Comparison of ENCODE assay signal across 11 cellular contexts in the genomic region with DNA sequence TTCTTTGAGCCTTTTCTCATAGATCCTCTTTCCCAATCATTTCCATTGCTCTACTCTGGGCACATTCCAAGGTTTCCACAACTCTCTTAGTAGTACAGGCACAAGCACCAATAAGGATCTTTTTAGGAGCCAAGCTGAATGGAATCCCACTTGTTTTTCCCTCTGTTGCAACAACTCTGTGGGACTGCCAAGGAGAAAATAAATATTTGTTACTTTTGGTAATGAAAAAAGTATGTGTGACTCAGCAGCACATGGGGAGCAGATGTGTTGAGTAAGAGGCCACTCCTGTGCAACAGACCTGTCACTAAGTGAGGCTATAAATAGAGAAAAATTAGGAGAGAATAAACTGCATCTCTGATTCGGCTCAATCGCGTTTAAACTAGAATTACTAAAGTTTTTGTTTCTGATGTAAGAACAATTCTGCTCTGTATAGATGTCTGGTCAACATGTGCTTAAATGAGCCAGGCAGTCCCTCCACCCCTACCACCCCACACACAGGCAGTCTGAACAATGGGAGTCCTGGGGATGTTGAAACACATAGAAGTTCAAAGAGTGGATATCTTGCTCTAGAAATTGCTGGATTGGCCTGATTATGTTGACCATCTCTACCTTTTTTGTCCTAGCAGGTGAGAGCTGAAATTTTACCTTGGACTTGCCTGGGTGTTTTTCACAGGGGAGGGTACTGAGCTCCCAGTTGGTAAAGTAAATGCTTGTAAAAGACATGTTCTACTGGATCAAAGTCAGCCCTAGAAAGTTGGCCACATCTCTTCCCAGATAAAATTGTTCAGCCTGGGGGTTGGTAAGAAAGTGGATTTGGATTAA.
DNase-seq lines count a peak whose midpoint lies in the region; ATAC-seq and TF ChIP-seq lines count a peak whose summit lies in the region.
"Had no signal": no experiment of that assay in that cellular context is flagged by ENCODE, and none has a peak within 500 bp of the region (broad histone marks: within the 10 kb centered on the region; RNA-seq: fewer than 3 reads in every experiment).

No MANE protein-coding gene starts in this region.

- WGBS in liver: 40% methylated on average over 3 of the region's 3 CpGs

- no peaks in the 10 kb centered on the region for H3K27me3 Mint-ChIP-seq in MCF 10A (ENCODE audit: insufficient read depth, unreplicated experiment)

- H3K4me1 Mint-ChIP-seq in MCF 10A (ENCODE audit: insufficient read depth, unreplicated experiment): peaks cover 17% of the 10 kb centered on the region

- intact Hi-C loops in MCF 10A (cut with micrococcal nuclease): loop anchor here (2.0 kb wide), 1 partner anchor 19 kb away; no protein-coding TSS in a partner anchor
- intact Hi-C loops in uterus (cut with DNase I; ENCODE audit: low total_unique reads): no loop called here

- H3K36me3 Mint-ChIP-seq in MCF 10A (ENCODE audit: insufficient read depth, unreplicated experiment): no peaks in the 10 kb centered on the region

- no peaks in the 10 kb centered on the region for H3K9me3 Mint-ChIP-seq in MCF 10A (ENCODE audit: unreplicated experiment)

- H3K27ac Mint-ChIP-seq in MCF 10A (ENCODE audit: low read depth, unreplicated experiment): peak overlapping the region; percentile 95

- TSS peak; percentile 99 for BruUV-seq in MCF 10A (replicated peaks; lab: Mats Ljungman, UMichigan)

- DNase-seq in NCI-H510A treated with DMSO at 0.1 percent for 48 hours (lab: John Stamatoyannopoulos, UW) (peak; percentile 33), NCI-H510A (lab: John Stamatoyannopoulos, UW) (no peak), MCF 10A (ENCODE audit: unreplicated experiment) (peak; percentile 94), uterus (peak; percentile 66 to 85), 8988T (no peak), NCI-H1105 (lab: John Stamatoyannopoulos, UW) (no peak)
- DNase-seq: OCI-M1 had no signal

- ATAC-seq in HG03469 (IDR thresholded peaks at IDR 0.05; ENCODE audit: unreplicated experiment): no peak

- peak overlapping the region; percentile 26 for H3K4me3 Mint-ChIP-seq in MCF 10A (ENCODE audit: unreplicated experiment)

- TF ChIP-seq RAD21 in liver (IDR thresholded peaks at IDR 0.05): peak; percentile 14 to 38

- H3K4me1 ChIP-seq in liver (ENCODE audit: control insufficient read depth in 4 of 4, insufficient read depth in 4 of 4, low read length in 3 of 4) (peaks cover 0 to 4% (median under 1%) of the 10 kb centered on the region in 4 donors), uterus (peaks cover 0 to 6% of the 10 kb centered on the region in 2 donors)
- H3K4me1 ChIP-seq: parathyroid adenoma had no signal

- no peak for TF ChIP-seq CTCF in MCF 10A (IDR thresholded peaks at IDR 0.05; ENCODE audit: unreplicated experiment)
- TF ChIP-seq CTCF in liver (IDR thresholded peaks at IDR 0.05; ENCODE audit: low read depth, low read length, missing input control): no peak
- TF ChIP-seq CTCF in uterus (IDR thresholded peaks at IDR 0.05): no peak

- H3K27me3 ChIP-seq in liver (ENCODE audit: control insufficient read depth in 4 of 4, insufficient read depth in 4 of 4, low read length in 3 of 4): no peaks in the 10 kb centered on the region
- H3K27me3 ChIP-seq in uterus: no peaks in the 10 kb centered on the region
- H3K27me3 ChIP-seq: BLaER1 treated with 17β-estradiol and CSF1 and Interleukin-3, amounts not matched to agents 10 nM and 100 nM had no signal

- no peak for TF ChIP-seq POLR2A in uterus (IDR thresholded peaks at IDR 0.05)

- H3K9ac ChIP-seq in liver (ENCODE audit: low read depth in 1 of 2, low read length in 2 of 2): no peak overlapping the region
- H3K9ac ChIP-seq: BLaER1 treated with 17β-estradiol and CSF1 and Interleukin-3, amounts not matched to agents 10 nM and 100 nM; parathyroid adenoma had no signal

- H3K9me3 ChIP-seq in liver (ENCODE audit: control insufficient read depth in 4 of 4, low read length in 3 of 4) (no peaks in the 10 kb centered on the region), uterus (no peaks in the 10 kb centered on the region)
- H3K9me3 ChIP-seq: BLaER1 treated with 17β-estradiol and CSF1 and Interleukin-3, amounts not matched to agents 10 nM and 100 nM had no signal

- POLR2A ChIA-PET in MCF 10A (lab: Yijun Ruan, JAX): interaction anchor here (0.5 to 1.1 kb wide), 5 partner anchors 11 to 598 kb away, joined by 3 to 5 read pairs (median 3); no protein-coding TSS in a partner anchor

- CTCF ChIA-PET in MCF 10A (lab: Yijun Ruan, JAX): interaction anchor here (0.7 kb wide), 1 partner anchor 1801 kb away, joined by 4 read pairs; no protein-coding TSS in a partner anchor

- H3K27ac ChIP-seq in liver (ENCODE audit: low read depth in 1 of 2, low read length in 2 of 2) (peak overlapping the region; percentile 74), uterus (peak overlapping the region; percentile 83 to 85)
- H3K27ac ChIP-seq: BLaER1 treated with 17β-estradiol and CSF1 and Interleukin-3, amounts not matched to agents 10 nM and 100 nM; parathyroid adenoma had no signal

- H3K4me3 ChIP-seq in liver (ENCODE audit: low read depth in 1 of 3, low read length in 3 of 3) (no peak overlapping the region), uterus (no peak overlapping the region)
- H3K4me3 ChIP-seq: BLaER1 treated with 17β-estradiol and CSF1 and Interleukin-3, amounts not matched to agents 10 nM and 100 nM had no signal

- H3K36me3 ChIP-seq in liver (ENCODE audit: control insufficient read depth in 4 of 4, insufficient read depth in 3 of 4, low read depth in 1 of 4, low read length in 3 of 4) (no peaks in the 10 kb centered on the region), uterus (no peaks in the 10 kb centered on the region)
- H3K36me3 ChIP-seq: BLaER1 treated with 17β-estradiol and CSF1 and Interleukin-3, amounts not matched to agents 10 nM and 100 nM had no signal

TF ChIP-seq in liver, 16 proteins besides CTCF, POLR2A, EP300 and RAD21:
- TF ChIP-seq ATF3 (IDR thresholded peaks at IDR 0.05) (peak; percentile 38), JUND (IDR thresholded peaks at IDR 0.05) (peak; percentile 84 to 94), FOXA2 (IDR thresholded peaks at IDR 0.05) (no peak), HNF4A (conservative IDR thresholded peaks at IDR 0.05) (peak; percentile 41 to 59), TAF1 (conservative IDR thresholded peaks at IDR 0.05) (no peak), FOXA1 (IDR thresholded peaks at IDR 0.05) (no peak), REST (IDR thresholded peaks at IDR 0.05) (peak; percentile 31), NR2F2 (IDR thresholded peaks at IDR 0.05) (no peak), SP1 (IDR thresholded peaks at IDR 0.05) (peak; percentile 36), YY1 (IDR thresholded peaks at IDR 0.05) (peak; percentile 60), EGR1 (IDR thresholded peaks at IDR 0.05; ENCODE audit: low read depth in 2 of 2) (peak in 1 of 2 donors; percentile 35), ZBTB33 (IDR thresholded peaks at IDR 0.05) (peak; percentile 40), RXRA (IDR thresholded peaks at IDR 0.05) (peak; percentile 23 to 68), HNF4G (IDR thresholded peaks at IDR 0.05) (no peak), GABPA (IDR thresholded peaks at IDR 0.05 in 1 of 2, conservative IDR thresholded peaks at IDR 0.05 in 1 of 2) (no peak)
- TF ChIP-seq, protein P1, sequence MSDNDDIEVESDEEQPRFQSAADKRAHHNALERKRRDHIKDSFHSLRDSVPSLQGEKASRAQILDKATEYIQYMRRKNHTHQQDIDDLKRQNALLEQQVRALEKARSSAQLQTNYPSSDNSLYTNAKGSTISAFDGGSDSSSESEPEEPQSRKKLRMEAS (IDR thresholded peaks at IDR 0.05): peak; percentile 36

Comparison
In these comparisons a context has a peak if more than half of its experiments do, and no peak if none do; other contexts are left out.
1. DNase-seq: peak in NCI-H510A treated with DMSO at 0.1 percent for 48 hours (single experiment), MCF 10A (single experiment) and uterus (2 of 2); none in NCI-H510A (single experiment), 8988T (single experiment) and NCI-H1105 (single experiment).